Comparison of ENCODE assay signal across 1 cellular context in genomic region chr19:51511353-51511752, GRCh38.
TF ChIP-seq lines count a peak whose summit lies in the region.

No MANE protein-coding gene starts in this region.

TF ChIP-seq in K562, 482 proteins besides CTCF, POLR2A, EP300 and RAD21:
- peak; percentile 11; the same call in 1 of the 2 replicates for TF ChIP-seq CXXC5 (CRISPR knock-in tag; IDR thresholded peaks at IDR 0.05)
- TF ChIP-seq SMC3 (conservative IDR thresholded peaks at IDR 0.05; ENCODE audit: insufficient read depth, low read depth, low read length), result 0 out of 2 replicates have a peak, but pooled peaks have one; percentile 4
- 0 out of 2 replicates have a peak, but pooled peaks have one; percentile 42 for TF ChIP-seq HDAC2 (IDR thresholded peaks at IDR 0.05)
- TF ChIP-seq ZNF592 (IDR thresholded peaks at IDR 0.05), result peak; percentile 45; the same call in 1 of the 2 replicates
- TF ChIP-seq CTCFL (IDR thresholded peaks at IDR 0.05; ENCODE audit: borderline replicate concordance, insufficient read depth, low read depth, low read length, poor library complexity, severe bottlenecking), result peak; percentile 71
- TF ChIP-seq MECOM (CRISPR knock-in tag; IDR thresholded peaks at IDR 0.05), result peak; percentile 79; the same call in 1 of the 2 replicates
- no peak for TF ChIP-seq ZNF384 (IDR thresholded peaks at IDR 0.05; ENCODE audit: low read depth, low read length)
- no peak for TF ChIP-seq BRD4 (IDR thresholded peaks at IDR 0.05)
- TF ChIP-seq RCOR1 (IDR thresholded peaks at IDR 0.05; ENCODE audit: borderline replicate concordance in 1 of 2, low read depth in 2 of 2, low read length in 2 of 2), result peak; percentile 54 to 90; a peak in 3 of 4 replicates
- peak; percentile 90 for TF ChIP-seq CTBP1 (IDR thresholded peaks at IDR 0.05; ENCODE audit: borderline replicate concordance)
- peak; percentile 47 to 58; a peak in 3 of 4 replicates for TF ChIP-seq KDM1A (IDR thresholded peaks at IDR 0.05)
- no peak for TF ChIP-seq MYC (IDR thresholded peaks at IDR 0.05; ENCODE audit: low read depth, low read length)
- TF ChIP-seq MYC (CRISPR knock-in tag; IDR thresholded peaks at IDR 0.05; ENCODE audit: borderline replicate concordance, low read depth), result no peak
